Comparison of ENCODE assay signal across 18 cellular contexts in genomic region chr16:21625026-21625425, GRCh38. TPM values are rescaled to one million over a fixed set of nuclear protein-coding genes. Genes with fewer than 3 reads are reported as not detected.
DNase-seq lines count a peak whose midpoint lies in the region; ATAC-seq and TF ChIP-seq lines count a peak whose summit lies in the region.
"Had no signal": no experiment of that assay in that cellular context is flagged by ENCODE, and none has a peak within 500 bp of the region (broad histone marks: within the 10 kb centered on the region; RNA-seq: fewer than 3 reads in every experiment).

No MANE protein-coding gene starts in this region.

- no peak overlapping the region for H2BK5ac ChIP-seq in mesenchymal stem cell (ENCODE audit: low read depth, low read length, poor library complexity, severe bottlenecking)

- H3F3A ChIP-seq in SK-N-SH (replicated peaks; ENCODE audit: insufficient read depth) (peaks cover 39% of the 10 kb centered on the region), GM23338 (replicated peaks; ENCODE audit: low read depth) (no peaks in the 10 kb centered on the region)

- CTCF ChIA-PET in SK-N-SH (lab: Yijun Ruan, JAX), result interaction anchor here (0.7 to 2.3 kb wide), 5 partner anchors 11 to 453 kb away, joined by 3 to 4 read pairs (median 3); no protein-coding TSS in a partner anchor

- peaks cover 75% of the 10 kb centered on the region for H3K36me3 Mint-ChIP-seq in activated T-helper 17 cell treated with anti-CD3 and anti-CD28 coated beads, Interleukin-2, amount 50 U/mL, for 72 hours (ENCODE audit: low read depth)
- H3K36me3 Mint-ChIP-seq in GM23338 (ENCODE audit: low read depth), result peaks cover 62% of the 10 kb centered on the region

- H3K36me3 ChIP-seq in SK-N-SH (replicated peaks in 1 of 2; ENCODE audit: control insufficient read depth in 1 of 2, insufficient read depth in 2 of 2, low read length in 1 of 2), result peaks cover 5 to 44% of the 10 kb centered on the region in 2 experiments
- H3K36me3 ChIP-seq in mesenchymal stem cell (ENCODE audit: control insufficient read depth in 1 of 2, insufficient read depth in 2 of 2, low read depth in 1 of 2, low read length in 2 of 2), result peaks cover 7 to 53% of the 10 kb centered on the region in 2 experiments
- H3K36me3 ChIP-seq in GM23338 (ENCODE audit: insufficient read depth), result peaks cover 9% of the 10 kb centered on the region

- peak overlapping the region; percentile 99 for H3K27ac ChIP-seq in SK-N-SH (ENCODE audit: low read depth in 2 of 2, low read length in 1 of 2)
- H3K27ac ChIP-seq in mesenchymal stem cell (ENCODE audit: low read length, poor library complexity, severe bottlenecking), result peak overlapping the region; percentile 62
- H3K27ac ChIP-seq in GM23338 (ENCODE audit: low read depth), result no peak overlapping the region
- H3K27ac ChIP-seq: 22Rv1 had no signal

- no peak overlapping the region for H3K4me2 ChIP-seq in SK-N-SH
- H3K4me2 ChIP-seq in mesenchymal stem cell (ENCODE audit: low read length, poor library complexity, severe bottlenecking), result peak overlapping the region; percentile 44
- no peak overlapping the region for H3K4me2 ChIP-seq in GM23338

- peaks cover 20% of the 10 kb centered on the region for H3K79me1 ChIP-seq in mesenchymal stem cell (replicated peaks; ENCODE audit: low read length, poor library complexity, severe bottlenecking)

- TF ChIP-seq EP300 in SK-N-SH (IDR thresholded peaks at IDR 0.05; ENCODE audit: borderline replicate concordance in 1 of 2, low read depth in 1 of 2, low read length in 1 of 2), result no peak

- TF ChIP-seq CTCF in SK-N-SH (IDR thresholded peaks at IDR 0.05) (no peak), GM23338 (conservative IDR thresholded peaks at IDR 0.05; ENCODE audit: low read depth in 2 of 2) (no peak)

- ATAC-seq in SK-N-SH treated with all-trans-retinoic acid at 6 μM for 48 hours (no peak), GM18498 (IDR thresholded peaks at IDR 0.05; ENCODE audit: unreplicated experiment) (no peak), GM23338 (no peak)
- ATAC-seq in activated T-helper 17 cell treated with anti-CD3 and anti-CD28 coated beads, Interleukin-2, amount 50 U/mL, for 72 hours (replicated peaks), result no peak
- ATAC-seq: Panc1 had no signal

- no peak overlapping the region for H4K91ac ChIP-seq in mesenchymal stem cell (ENCODE audit: low read length)

- H2AK5ac ChIP-seq in mesenchymal stem cell (ENCODE audit: low read length, severe bottlenecking), result no peak overlapping the region

- WGBS in SK-N-SH (ENCODE audit: low lambda C conversion rate), result 86% methylated on average over 1 of the region's 1 CpG
- WGBS in mesenchymal stem cell, result no CpG with 5 or more reads among the region's 1 CpG

- peaks cover 20 to 23% of the 10 kb centered on the region in 2 experiments for H3K4me1 ChIP-seq in SK-N-SH (ENCODE audit: control insufficient read depth in 1 of 2, insufficient read depth in 2 of 2, low read depth in 1 of 2, low read length in 1 of 2)
- peaks cover 8% of the 10 kb centered on the region for H3K4me1 ChIP-seq in mesenchymal stem cell (ENCODE audit: control insufficient read depth, insufficient read depth, low read depth, low read length)
- no peaks in the 10 kb centered on the region for H3K4me1 ChIP-seq in GM23338 (ENCODE audit: insufficient read depth)

- H3K27me3 ChIP-seq in SK-N-SH (ENCODE audit: insufficient read depth), result no peaks in the 10 kb centered on the region
- H3K27me3 ChIP-seq in mesenchymal stem cell (ENCODE audit: control insufficient read depth in 1 of 2, insufficient read depth in 1 of 2, low read length in 2 of 2), result no peaks in the 10 kb centered on the region
- no peaks in the 10 kb centered on the region for H3K27me3 ChIP-seq in GM23338 (ENCODE audit: insufficient read depth)

- H2AFZ ChIP-seq in SK-N-SH (ENCODE audit: low read depth) (no peak overlapping the region), mesenchymal stem cell (ENCODE audit: low read depth, low read length) (no peak overlapping the region), GM23338 (no peak overlapping the region)

- no peaks in the 10 kb centered on the region for H3K27me3 Mint-ChIP-seq in activated T-helper 17 cell treated with anti-CD3 and anti-CD28 coated beads, Interleukin-2, amount 50 U/mL, for 72 hours
- peaks cover 2% of the 10 kb centered on the region for H3K27me3 Mint-ChIP-seq in GM23338 (ENCODE audit: insufficient read depth, low read depth, poor library complexity)

- no peaks in the 10 kb centered on the region for H3K9me3 Mint-ChIP-seq in activated T-helper 17 cell treated with anti-CD3 and anti-CD28 coated beads, Interleukin-2, amount 50 U/mL, for 72 hours
- H3K9me3 Mint-ChIP-seq in GM23338, result peaks cover 11% of the 10 kb centered on the region; the same call in 2 of the 3 replicates

- H3K9me2 ChIP-seq in SK-N-SH, result no peaks in the 10 kb centered on the region
- no peaks in the 10 kb centered on the region for H3K9me2 ChIP-seq in GM23338 (ENCODE audit: insufficient read depth)

- POLR2A ChIA-PET in SK-N-SH (lab: Yijun Ruan, JAX), result no interaction called here

- TF ChIP-seq RAD21 in SK-N-SH (IDR thresholded peaks at IDR 0.05; ENCODE audit: low read length), result no peak

- H3K4me1 Mint-ChIP-seq in activated T-helper 17 cell treated with anti-CD3 and anti-CD28 coated beads, Interleukin-2, amount 50 U/mL, for 72 hours, result peaks cover 33% of the 10 kb centered on the region
- peaks cover 5% of the 10 kb centered on the region; the same call in 1 of the 3 replicates for H3K4me1 Mint-ChIP-seq in GM23338

- no peak overlapping the region for H3K4ac ChIP-seq in mesenchymal stem cell (ENCODE audit: low read depth in 1 of 2, low read length in 2 of 2)

- H3K14ac ChIP-seq in mesenchymal stem cell (ENCODE audit: low read length in 2 of 2), result no peak overlapping the region

- H3K4me3 Mint-ChIP-seq in activated T-helper 17 cell treated with anti-CD3 and anti-CD28 coated beads, Interleukin-2, amount 50 U/mL, for 72 hours, result no peak overlapping the region
- H3K4me3 Mint-ChIP-seq in GM23338, result no peak overlapping the region

- H3K27ac Mint-ChIP-seq in activated T-helper 17 cell treated with anti-CD3 and anti-CD28 coated beads, Interleukin-2, amount 50 U/mL, for 72 hours, result peak overlapping the region; percentile 25
- no peak overlapping the region for H3K27ac Mint-ChIP-seq in GM23338

- H3K4me3 ChIP-seq in SK-N-SH (ENCODE audit: low read depth in 2 of 2, low read length in 1 of 2) (no peak overlapping the region), mesenchymal stem cell (ENCODE audit: insufficient read depth in 1 of 2, low read depth in 1 of 2, low read length in 2 of 2) (no peak overlapping the region), GM23338 (no peak overlapping the region)

- H4K8ac ChIP-seq in mesenchymal stem cell (ENCODE audit: low read length), result no peak overlapping the region

- no peak overlapping the region for H2BK15ac ChIP-seq in mesenchymal stem cell (ENCODE audit: low read depth, poor library complexity, severe bottlenecking)

- no peak overlapping the region for H3K23ac ChIP-seq in mesenchymal stem cell (ENCODE audit: low read length in 2 of 2)

- H4K20me1 ChIP-seq in SK-N-SH (ENCODE audit: insufficient read depth), result no peaks in the 10 kb centered on the region
- 0 out of 2 replicates have a peak, but pooled peaks cover 3% of the 10 kb centered on the region for H4K20me1 ChIP-seq in GM23338 (replicated peaks; ENCODE audit: insufficient read depth)

- H3K9me3 ChIP-seq in SK-N-SH (no peaks in the 10 kb centered on the region), mesenchymal stem cell (ENCODE audit: control insufficient read depth, low read length) (no peaks in the 10 kb centered on the region)

- no peak overlapping the region for H3K9ac ChIP-seq in SK-N-SH
- peak overlapping the region; percentile 81 for H3K9ac ChIP-seq in mesenchymal stem cell (ENCODE audit: low read length)

- no peak overlapping the region for H2BK120ac ChIP-seq in mesenchymal stem cell (ENCODE audit: low read depth, low read length)

- H3K79me2 ChIP-seq in SK-N-SH (ENCODE audit: insufficient read depth) (peaks cover 70% of the 10 kb centered on the region), GM23338 (replicated peaks; ENCODE audit: insufficient read depth) (no peaks in the 10 kb centered on the region)

- no peak overlapping the region for H3K18ac ChIP-seq in mesenchymal stem cell (ENCODE audit: low read depth in 1 of 2, low read length in 2 of 2)

- DNase-seq in SK-N-SH (no peak), DMS114 treated with DMSO at 0.1 percent for 48 hours (lab: John Stamatoyannopoulos, UW; ENCODE audit: unreplicated experiment) (peak; percentile 8), mesenchymal stem cell (no peak), GM23338 (ENCODE audit: low spot score) (no peak)
- DNase-seq in stimulated activated CD4-positive, alpha-beta T cell treated with anti-CD3 and anti-CD28 coated beads, Interleukin-4, amount 100 ng/mL, for 24 hours, result no peak
- DNase-seq: DMS79 treated with DMSO at 0.1 percent for 48 hours, H7, NCI-H1417, NCI-H1930, NCI-H2171, NCI-H774, SHP77 had no signal

- no peak overlapping the region for H2BK12ac ChIP-seq in mesenchymal stem cell (ENCODE audit: low read length in 2 of 2)

RNA-seq across cellular contexts. Expression of gene METTL9, which starts 25.6 kb away (rescaled TPM):
- polyA plus RNA-seq in SK-N-SH (2012; rRNA removed) (70.7 and 82.9 TPM in 2 replicates), GM23338 (2016; fragmentation: Nextera tagmentation; extraction: Ambion mirVana) (66.4 and 72.5 TPM in 2 replicates)
- 108 and 115 TPM in 2 replicates for polyA plus RNA-seq in SK-N-SH (2012; cell fraction: cytosol; rRNA removed)
- 28.0 and 48.3 TPM in 2 replicates for polyA plus RNA-seq in SK-N-SH (2012; cell fraction: nucleus; rRNA removed)
- total RNA-seq in activated T-helper 17 cell treated with anti-CD3 and anti-CD28 coated beads, Interleukin-2, amount 50 U/mL, for 72 hours, result 10 to 100 TPM; 70.7 to 95.7 TPM
- polyA plus RNA-seq in mesenchymal stem cell (2013, experiment 1 of 2), result 113 TPM
- 117 TPM for polyA plus RNA-seq in mesenchymal stem cell (2013, experiment 2 of 2)
- 152 and 180 TPM in 2 replicates for total RNA-seq in GM23338 (2014; rRNA removed; shearing (Covaris generic))

RNA-seq across cellular contexts. Expression of gene IGSF6, which starts 27.4 kb away (rescaled TPM):
- polyA plus RNA-seq in SK-N-SH (2012; rRNA removed) (not detected in 2 replicates), GM23338 (2016; fragmentation: Nextera tagmentation; extraction: Ambion mirVana) (0.17 and 0.19 TPM in 2 replicates)
- polyA plus RNA-seq in SK-N-SH (2012; cell fraction: cytosol; rRNA removed), result not detected in 2 replicates
- polyA plus RNA-seq in SK-N-SH (2012; cell fraction: nucleus; rRNA removed), result not detected in 2 replicates
- total RNA-seq in activated T-helper 17 cell treated with anti-CD3 and anti-CD28 coated beads, Interleukin-2, amount 50 U/mL, for 72 hours, result under 1 TPM in 1 of 2 donors, not detected in 1; 0.45 TPM
- polyA plus RNA-seq in mesenchymal stem cell (2013, experiment 1 of 2), result not detected
- polyA plus RNA-seq in mesenchymal stem cell (2013, experiment 2 of 2), result not detected
- not detected in 2 replicates for total RNA-seq in GM23338 (2014; rRNA removed; shearing (Covaris generic))
- total RNA-seq: H7, NCI-H460 had no signal

RNA-seq across cellular contexts. Expression of gene OTOA, which starts 38.7 kb away (rescaled TPM):
- 0.02 TPM in 2 replicates for polyA plus RNA-seq in SK-N-SH (2012; rRNA removed)
- polyA plus RNA-seq in SK-N-SH (2012; cell fraction: cytosol; rRNA removed), result 0.01 and 0.04 TPM in 2 replicates
- polyA plus RNA-seq in SK-N-SH (2012; cell fraction: nucleus; rRNA removed), result 0.10 and 0.29 TPM in 2 replicates
- total RNA-seq in activated T-helper 17 cell treated with anti-CD3 and anti-CD28 coated beads, Interleukin-2, amount 50 U/mL, for 72 hours, result under 1 TPM; 0.16 to 0.28 TPM
- 0.01 TPM for polyA plus RNA-seq in mesenchymal stem cell (2013, experiment 1 of 2)
- 0.01 TPM for polyA plus RNA-seq in mesenchymal stem cell (2013, experiment 2 of 2)
- 0.17 and 0.31 TPM in 2 replicates for total RNA-seq in GM23338 (2014; rRNA removed; shearing (Covaris generic))
- 0.16 TPM in 1 of 2 replicates, not detected in the other for polyA plus RNA-seq in GM23338 (2016; fragmentation: Nextera tagmentation; extraction: Ambion mirVana)
- total RNA-seq: H7, NCI-H460 had no signal
